In the genomic region with DNA sequence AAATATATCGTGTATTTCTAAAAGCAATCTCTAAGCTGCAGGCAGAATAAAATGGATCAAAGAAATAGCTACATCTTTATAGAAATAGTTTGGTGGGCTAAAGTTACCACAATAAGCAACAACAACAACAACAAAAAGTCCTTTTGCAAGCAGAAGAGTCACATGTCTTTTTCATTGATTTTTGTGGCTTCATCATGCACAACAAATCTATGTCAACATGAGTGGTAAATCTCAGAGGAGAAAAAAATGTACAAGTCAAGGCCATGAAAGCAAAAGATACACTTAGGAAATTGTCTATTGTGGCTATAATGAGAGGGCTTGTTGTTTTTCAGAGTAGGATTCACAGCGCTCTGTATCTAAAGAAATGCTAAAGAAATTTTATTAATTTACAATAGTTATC, we compare ENCODE assay signal across 1 cellular context.
TF ChIP-seq lines count a peak whose summit lies in the region.

No MANE protein-coding gene starts in this region.

TF ChIP-seq in HepG2, 621 proteins besides CTCF, POLR2A, EP300 and RAD21 (continued from another document):
- TF ChIP-seq, protein P1, sequence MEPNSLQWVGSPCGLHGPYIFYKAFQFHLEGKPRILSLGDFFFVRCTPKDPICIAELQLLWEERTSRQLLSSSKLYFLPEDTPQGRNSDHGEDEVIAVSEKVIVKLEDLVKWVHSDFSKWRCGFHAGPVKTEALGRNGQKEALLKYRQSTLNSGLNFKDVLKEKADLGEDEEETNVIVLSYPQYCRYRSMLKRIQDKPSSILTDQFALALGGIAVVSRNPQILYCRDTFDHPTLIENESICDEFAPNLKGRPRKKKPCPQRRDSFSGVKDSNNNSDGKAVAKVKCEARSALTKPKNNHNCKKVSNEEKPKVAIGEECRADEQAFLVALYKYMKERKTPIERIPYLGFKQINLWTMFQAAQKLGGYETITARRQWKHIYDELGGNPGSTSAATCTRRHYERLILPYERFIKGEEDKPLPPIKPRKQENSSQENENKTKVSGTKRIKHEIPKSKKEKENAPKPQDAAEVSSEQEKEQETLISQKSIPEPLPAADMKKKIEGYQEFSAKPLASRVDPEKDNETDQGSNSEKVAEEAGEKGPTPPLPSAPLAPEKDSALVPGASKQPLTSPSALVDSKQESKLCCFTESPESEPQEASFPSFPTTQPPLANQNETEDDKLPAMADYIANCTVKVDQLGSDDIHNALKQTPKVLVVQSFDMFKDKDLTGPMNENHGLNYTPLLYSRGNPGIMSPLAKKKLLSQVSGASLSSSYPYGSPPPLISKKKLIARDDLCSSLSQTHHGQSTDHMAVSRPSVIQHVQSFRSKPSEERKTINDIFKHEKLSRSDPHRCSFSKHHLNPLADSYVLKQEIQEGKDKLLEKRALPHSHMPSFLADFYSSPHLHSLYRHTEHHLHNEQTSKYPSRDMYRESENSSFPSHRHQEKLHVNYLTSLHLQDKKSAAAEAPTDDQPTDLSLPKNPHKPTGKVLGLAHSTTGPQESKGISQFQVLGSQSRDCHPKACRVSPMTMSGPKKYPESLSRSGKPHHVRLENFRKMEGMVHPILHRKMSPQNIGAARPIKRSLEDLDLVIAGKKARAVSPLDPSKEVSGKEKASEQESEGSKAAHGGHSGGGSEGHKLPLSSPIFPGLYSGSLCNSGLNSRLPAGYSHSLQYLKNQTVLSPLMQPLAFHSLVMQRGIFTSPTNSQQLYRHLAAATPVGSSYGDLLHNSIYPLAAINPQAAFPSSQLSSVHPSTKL (CRISPR knock-in tag; IDR thresholded peaks at IDR 0.05) = peak; percentile 73
- TF ChIP-seq, protein P2, sequence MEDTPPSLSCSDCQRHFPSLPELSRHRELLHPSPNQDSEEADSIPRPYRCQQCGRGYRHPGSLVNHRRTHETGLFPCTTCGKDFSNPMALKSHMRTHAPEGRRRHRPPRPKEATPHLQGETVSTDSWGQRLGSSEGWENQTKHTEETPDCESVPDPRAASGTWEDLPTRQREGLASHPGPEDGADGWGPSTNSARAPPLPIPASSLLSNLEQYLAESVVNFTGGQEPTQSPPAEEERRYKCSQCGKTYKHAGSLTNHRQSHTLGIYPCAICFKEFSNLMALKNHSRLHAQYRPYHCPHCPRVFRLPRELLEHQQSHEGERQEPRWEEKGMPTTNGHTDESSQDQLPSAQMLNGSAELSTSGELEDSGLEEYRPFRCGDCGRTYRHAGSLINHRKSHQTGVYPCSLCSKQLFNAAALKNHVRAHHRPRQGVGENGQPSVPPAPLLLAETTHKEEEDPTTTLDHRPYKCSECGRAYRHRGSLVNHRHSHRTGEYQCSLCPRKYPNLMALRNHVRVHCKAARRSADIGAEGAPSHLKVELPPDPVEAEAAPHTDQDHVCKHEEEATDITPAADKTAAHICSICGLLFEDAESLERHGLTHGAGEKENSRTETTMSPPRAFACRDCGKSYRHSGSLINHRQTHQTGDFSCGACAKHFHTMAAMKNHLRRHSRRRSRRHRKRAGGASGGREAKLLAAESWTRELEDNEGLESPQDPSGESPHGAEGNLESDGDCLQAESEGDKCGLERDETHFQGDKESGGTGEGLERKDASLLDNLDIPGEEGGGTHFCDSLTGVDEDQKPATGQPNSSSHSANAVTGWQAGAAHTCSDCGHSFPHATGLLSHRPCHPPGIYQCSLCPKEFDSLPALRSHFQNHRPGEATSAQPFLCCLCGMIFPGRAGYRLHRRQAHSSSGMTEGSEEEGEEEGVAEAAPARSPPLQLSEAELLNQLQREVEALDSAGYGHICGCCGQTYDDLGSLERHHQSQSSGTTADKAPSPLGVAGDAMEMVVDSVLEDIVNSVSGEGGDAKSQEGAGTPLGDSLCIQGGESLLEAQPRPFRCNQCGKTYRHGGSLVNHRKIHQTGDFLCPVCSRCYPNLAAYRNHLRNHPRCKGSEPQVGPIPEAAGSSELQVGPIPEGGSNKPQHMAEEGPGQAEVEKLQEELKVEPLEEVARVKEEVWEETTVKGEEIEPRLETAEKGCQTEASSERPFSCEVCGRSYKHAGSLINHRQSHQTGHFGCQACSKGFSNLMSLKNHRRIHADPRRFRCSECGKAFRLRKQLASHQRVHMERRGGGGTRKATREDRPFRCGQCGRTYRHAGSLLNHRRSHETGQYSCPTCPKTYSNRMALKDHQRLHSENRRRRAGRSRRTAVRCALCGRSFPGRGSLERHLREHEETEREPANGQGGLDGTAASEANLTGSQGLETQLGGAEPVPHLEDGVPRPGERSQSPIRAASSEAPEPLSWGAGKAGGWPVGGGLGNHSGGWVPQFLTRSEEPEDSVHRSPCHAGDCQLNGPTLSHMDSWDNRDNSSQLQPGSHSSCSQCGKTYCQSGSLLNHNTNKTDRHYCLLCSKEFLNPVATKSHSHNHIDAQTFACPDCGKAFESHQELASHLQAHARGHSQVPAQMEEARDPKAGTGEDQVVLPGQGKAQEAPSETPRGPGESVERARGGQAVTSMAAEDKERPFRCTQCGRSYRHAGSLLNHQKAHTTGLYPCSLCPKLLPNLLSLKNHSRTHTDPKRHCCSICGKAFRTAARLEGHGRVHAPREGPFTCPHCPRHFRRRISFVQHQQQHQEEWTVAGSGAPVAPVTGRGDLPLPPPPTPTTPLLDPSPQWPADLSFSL (CRISPR knock-in tag; IDR thresholded peaks at IDR 0.05) = peak; percentile 43; the same call in 1 of the 2 replicates
- TF ChIP-seq SOX13 (IDR thresholded peaks at IDR 0.05) (no peak), SOX13 (CRISPR knock-in tag; conservative IDR thresholded peaks at IDR 0.05 in 1 of 2, IDR thresholded peaks at IDR 0.05 in 1 of 2) (peak in 1 of 2 experiments; percentile 45; a peak in 1 of 4 replicates), SP2 (CRISPR knock-in tag; IDR thresholded peaks at IDR 0.05) (no peak), FOXK1 (CRISPR knock-in tag; IDR thresholded peaks at IDR 0.05; ENCODE audit: borderline replicate concordance, low read depth) (peak; percentile 50; the same call in 1 of the 2 replicates), SOX5 (CRISPR knock-in tag; IDR thresholded peaks at IDR 0.05; ENCODE audit: borderline replicate concordance) (peak; percentile 61; the same call in 1 of the 2 replicates), FOXP1 (IDR thresholded peaks at IDR 0.05) (no peak), FOXP1 (CRISPR knock-in tag; IDR thresholded peaks at IDR 0.05) (peak; percentile 91), ELF3 (CRISPR knock-in tag; IDR thresholded peaks at IDR 0.05) (no peak), FOXA3 (CRISPR knock-in tag; IDR thresholded peaks at IDR 0.05) (peak; percentile 81), HMG20A (CRISPR knock-in tag; IDR thresholded peaks at IDR 0.05; ENCODE audit: borderline replicate concordance) (peak; percentile 67; the same call in 1 of the 2 replicates), SOX6 (IDR thresholded peaks at IDR 0.05) (no peak), SOX6 (CRISPR knock-in tag; IDR thresholded peaks at IDR 0.05) (peak; percentile 16; the same call in 1 of the 2 replicates), ZNF138 (CRISPR knock-in tag; IDR thresholded peaks at IDR 0.05; ENCODE audit: low read depth) (no peak), KDM5B (CRISPR knock-in tag; IDR thresholded peaks at IDR 0.05; ENCODE audit: borderline replicate concordance) (no peak), GATAD2A (CRISPR knock-in tag; IDR thresholded peaks at IDR 0.05) (peak; percentile 52; the same call in 1 of the 2 replicates), ONECUT2 (CRISPR knock-in tag; IDR thresholded peaks at IDR 0.05) (peak; percentile 56; the same call in 1 of the 2 replicates)
- TF ChIP-seq, protein P3, sequence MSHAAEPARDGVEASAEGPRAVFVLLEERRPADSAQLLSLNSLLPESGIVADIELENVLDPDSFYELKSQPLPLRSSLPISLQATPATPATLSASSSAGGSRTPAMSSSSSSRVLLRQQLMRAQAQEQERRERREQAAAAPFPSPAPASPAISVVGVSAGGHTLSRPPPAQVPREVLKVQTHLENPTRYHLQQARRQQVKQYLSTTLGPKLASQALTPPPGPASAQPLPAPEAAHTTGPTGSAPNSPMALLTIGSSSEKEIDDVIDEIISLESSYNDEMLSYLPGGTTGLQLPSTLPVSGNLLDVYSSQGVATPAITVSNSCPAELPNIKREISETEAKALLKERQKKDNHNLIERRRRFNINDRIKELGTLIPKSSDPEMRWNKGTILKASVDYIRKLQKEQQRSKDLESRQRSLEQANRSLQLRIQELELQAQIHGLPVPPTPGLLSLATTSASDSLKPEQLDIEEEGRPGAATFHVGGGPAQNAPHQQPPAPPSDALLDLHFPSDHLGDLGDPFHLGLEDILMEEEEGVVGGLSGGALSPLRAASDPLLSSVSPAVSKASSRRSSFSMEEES (CRISPR knock-in tag; IDR thresholded peaks at IDR 0.05) = peak; percentile 75
- TF ChIP-seq, protein P4, sequence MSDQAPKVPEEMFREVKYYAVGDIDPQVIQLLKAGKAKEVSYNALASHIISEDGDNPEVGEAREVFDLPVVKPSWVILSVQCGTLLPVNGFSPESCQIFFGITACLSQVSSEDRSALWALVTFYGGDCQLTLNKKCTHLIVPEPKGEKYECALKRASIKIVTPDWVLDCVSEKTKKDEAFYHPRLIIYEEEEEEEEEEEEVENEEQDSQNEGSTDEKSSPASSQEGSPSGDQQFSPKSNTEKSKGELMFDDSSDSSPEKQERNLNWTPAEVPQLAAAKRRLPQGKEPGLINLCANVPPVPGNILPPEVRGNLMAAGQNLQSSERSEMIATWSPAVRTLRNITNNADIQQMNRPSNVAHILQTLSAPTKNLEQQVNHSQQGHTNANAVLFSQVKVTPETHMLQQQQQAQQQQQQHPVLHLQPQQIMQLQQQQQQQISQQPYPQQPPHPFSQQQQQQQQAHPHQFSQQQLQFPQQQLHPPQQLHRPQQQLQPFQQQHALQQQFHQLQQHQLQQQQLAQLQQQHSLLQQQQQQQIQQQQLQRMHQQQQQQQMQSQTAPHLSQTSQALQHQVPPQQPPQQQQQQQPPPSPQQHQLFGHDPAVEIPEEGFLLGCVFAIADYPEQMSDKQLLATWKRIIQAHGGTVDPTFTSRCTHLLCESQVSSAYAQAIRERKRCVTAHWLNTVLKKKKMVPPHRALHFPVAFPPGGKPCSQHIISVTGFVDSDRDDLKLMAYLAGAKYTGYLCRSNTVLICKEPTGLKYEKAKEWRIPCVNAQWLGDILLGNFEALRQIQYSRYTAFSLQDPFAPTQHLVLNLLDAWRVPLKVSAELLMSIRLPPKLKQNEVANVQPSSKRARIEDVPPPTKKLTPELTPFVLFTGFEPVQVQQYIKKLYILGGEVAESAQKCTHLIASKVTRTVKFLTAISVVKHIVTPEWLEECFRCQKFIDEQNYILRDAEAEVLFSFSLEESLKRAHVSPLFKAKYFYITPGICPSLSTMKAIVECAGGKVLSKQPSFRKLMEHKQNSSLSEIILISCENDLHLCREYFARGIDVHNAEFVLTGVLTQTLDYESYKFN (CRISPR knock-in tag; conservative IDR thresholded peaks at IDR 0.05) = 0 out of 2 replicates have a peak, but pooled peaks have one; percentile 17
- TF ChIP-seq, protein P5, sequence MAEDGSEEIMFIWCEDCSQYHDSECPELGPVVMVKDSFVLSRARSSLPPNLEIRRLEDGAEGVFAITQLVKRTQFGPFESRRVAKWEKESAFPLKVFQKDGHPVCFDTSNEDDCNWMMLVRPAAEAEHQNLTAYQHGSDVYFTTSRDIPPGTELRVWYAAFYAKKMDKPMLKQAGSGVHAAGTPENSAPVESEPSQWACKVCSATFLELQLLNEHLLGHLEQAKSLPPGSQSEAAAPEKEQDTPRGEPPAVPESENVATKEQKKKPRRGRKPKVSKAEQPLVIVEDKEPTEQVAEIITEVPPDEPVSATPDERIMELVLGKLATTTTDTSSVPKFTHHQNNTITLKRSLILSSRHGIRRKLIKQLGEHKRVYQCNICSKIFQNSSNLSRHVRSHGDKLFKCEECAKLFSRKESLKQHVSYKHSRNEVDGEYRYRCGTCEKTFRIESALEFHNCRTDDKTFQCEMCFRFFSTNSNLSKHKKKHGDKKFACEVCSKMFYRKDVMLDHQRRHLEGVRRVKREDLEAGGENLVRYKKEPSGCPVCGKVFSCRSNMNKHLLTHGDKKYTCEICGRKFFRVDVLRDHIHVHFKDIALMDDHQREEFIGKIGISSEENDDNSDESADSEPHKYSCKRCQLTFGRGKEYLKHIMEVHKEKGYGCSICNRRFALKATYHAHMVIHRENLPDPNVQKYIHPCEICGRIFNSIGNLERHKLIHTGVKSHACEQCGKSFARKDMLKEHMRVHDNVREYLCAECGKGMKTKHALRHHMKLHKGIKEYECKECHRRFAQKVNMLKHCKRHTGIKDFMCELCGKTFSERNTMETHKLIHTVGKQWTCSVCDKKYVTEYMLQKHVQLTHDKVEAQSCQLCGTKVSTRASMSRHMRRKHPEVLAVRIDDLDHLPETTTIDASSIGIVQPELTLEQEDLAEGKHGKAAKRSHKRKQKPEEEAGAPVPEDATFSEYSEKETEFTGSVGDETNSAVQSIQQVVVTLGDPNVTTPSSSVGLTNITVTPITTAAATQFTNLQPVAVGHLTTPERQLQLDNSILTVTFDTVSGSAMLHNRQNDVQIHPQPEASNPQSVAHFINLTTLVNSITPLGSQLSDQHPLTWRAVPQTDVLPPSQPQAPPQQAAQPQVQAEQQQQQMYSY (CRISPR knock-in tag; IDR thresholded peaks at IDR 0.05) = no peak
- TF ChIP-seq, protein P6, sequence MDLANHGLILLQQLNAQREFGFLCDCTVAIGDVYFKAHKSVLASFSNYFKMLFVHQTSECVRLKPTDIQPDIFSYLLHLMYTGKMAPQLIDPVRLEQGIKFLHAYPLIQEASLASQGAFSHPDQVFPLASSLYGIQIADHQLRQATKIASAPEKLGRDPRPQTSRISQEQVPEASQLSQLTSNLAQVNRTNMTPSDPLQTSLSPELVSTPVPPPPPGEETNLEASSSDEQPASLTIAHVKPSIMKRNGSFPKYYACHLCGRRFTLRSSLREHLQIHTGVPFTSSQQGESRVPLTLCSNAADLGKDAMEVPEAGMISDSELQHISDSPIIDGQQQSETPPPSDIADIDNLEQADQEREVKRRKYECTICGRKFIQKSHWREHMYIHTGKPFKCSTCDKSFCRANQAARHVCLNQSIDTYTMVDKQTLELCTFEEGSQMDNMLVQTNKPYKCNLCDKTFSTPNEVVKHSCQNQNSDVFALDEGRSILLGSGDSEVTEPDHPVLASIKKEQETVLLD (CRISPR knock-in tag; IDR thresholded peaks at IDR 0.05; ENCODE audit: low read depth) = no peak
